In genomic region chr4:10605746-10606482, GRCh38 we compare ENCODE assay signal across 18 cellular contexts.
A peak's percentile ranks its signal among the peaks of the same experiment; 100 is the strongest.
DNase-seq lines count a peak whose midpoint lies in the region; ATAC-seq and TF ChIP-seq lines count a peak whose summit lies in the region.
"Had no signal": no experiment of that assay in that cellular context is flagged by ENCODE, and none has a peak within 500 bp of the region (broad histone marks: within the 10 kb centered on the region; RNA-seq: fewer than 3 reads in every experiment).

No MANE protein-coding gene starts in this region.

- H3K4me3 ChIP-seq in fibroblast of pulmonary artery (replicated peaks; ENCODE audit: low read depth, low read length): no peak overlapping the region
- no peak overlapping the region for H3K4me3 ChIP-seq in skeletal muscle satellite cell (ENCODE audit: low read length)
- H3K4me3 ChIP-seq: adrenal gland, colonic mucosa, HAP-1, left lung, pancreas, testis had no signal

- TF ChIP-seq CTCF in HFFc6 (IDR thresholded peaks at IDR 0.05): no peak
- no peak for TF ChIP-seq CTCF in fibroblast of pulmonary artery (IDR thresholded peaks at IDR 0.05; ENCODE audit: low read length, missing control alignments)

- H3K4me2 ChIP-seq in skeletal muscle satellite cell (ENCODE audit: low read length): peak overlapping the region; percentile 48

- DNase-seq in HFFc6 (peak; percentile 83), amniotic epithelial cell (ENCODE audit: low read depth) (peak; percentile 72), fibroblast of pulmonary artery (ENCODE audit: low read depth) (peak; percentile 28), SHP77 treated with DMSO at 0.1 percent for 48 hours (lab: John Stamatoyannopoulos, UW) (no peak), NCI-H2081 (lab: John Stamatoyannopoulos, UW) (no peak)
- DNase-seq: activated CD8-positive, alpha-beta memory T cell treated with anti-CD3 and anti-CD28 coated beads for 24 hours; adrenal gland; colonic mucosa; erythroblast; hypothalamus; left lung; pancreas; stimulated activated CD4-positive, alpha-beta T cell treated with anti-CD3 and anti-CD28 coated beads, Interleukin-4, amount 100 ng/mL, for 4 hours; testis had no signal

- peak overlapping the region; percentile 54; the same call in 1 of the 2 replicates for H3K27ac Mint-ChIP-seq in HFFc6
- H3K27ac Mint-ChIP-seq: activated T-helper 17 cell treated with anti-CD3 and anti-CD28 coated beads, Interleukin-2, amount 50 U/mL, for 72 hours had no signal

- no peak overlapping the region for H3K9ac ChIP-seq in skeletal muscle satellite cell (ENCODE audit: low read depth, low read length)

- H3K4me1 ChIP-seq in skeletal muscle satellite cell (ENCODE audit: control insufficient read depth, insufficient read depth, low read length): peaks cover 27% of the 10 kb centered on the region
- H3K4me1 ChIP-seq: adrenal gland, colonic mucosa, HAP-1, left lung, pancreas, testis had no signal

- no peaks in the 10 kb centered on the region for H3K36me3 ChIP-seq in skeletal muscle satellite cell (ENCODE audit: insufficient read depth, low read length)
- H3K36me3 ChIP-seq: adrenal gland, colonic mucosa, HAP-1, left lung, pancreas had no signal

- no peaks in the 10 kb centered on the region for H3K9me3 ChIP-seq in skeletal muscle satellite cell (replicated peaks; ENCODE audit: low read length)
- H3K9me3 ChIP-seq: adrenal gland, colonic mucosa, HAP-1, left lung, pancreas, testis had no signal

- no peak overlapping the region for H3K4me3 Mint-ChIP-seq in HFFc6
- H3K4me3 Mint-ChIP-seq: activated T-helper 17 cell treated with anti-CD3 and anti-CD28 coated beads, Interleukin-2, amount 50 U/mL, for 72 hours had no signal

- H3K4me1 Mint-ChIP-seq in HFFc6 (ENCODE audit: low read depth): peaks cover 47% of the 10 kb centered on the region
- H3K4me1 Mint-ChIP-seq: activated T-helper 17 cell treated with anti-CD3 and anti-CD28 coated beads, Interleukin-2, amount 50 U/mL, for 72 hours had no signal

- 0 out of 2 replicates have a peak, but pooled peaks cover 11% of the 10 kb centered on the region for H3K36me3 Mint-ChIP-seq in HFFc6 (ENCODE audit: low read depth)

- H3K27me3 Mint-ChIP-seq in HFFc6 (ENCODE audit: insufficient read depth): no peaks in the 10 kb centered on the region; the same call in 1 of the 2 replicates
- H3K27me3 Mint-ChIP-seq: activated T-helper 17 cell treated with anti-CD3 and anti-CD28 coated beads, Interleukin-2, amount 50 U/mL, for 72 hours had no signal

- no peak for ATAC-seq in HG03520 (IDR thresholded peaks at IDR 0.05; ENCODE audit: unreplicated experiment)
- ATAC-seq: activated T-helper 17 cell treated with anti-CD3 and anti-CD28 coated beads, Interleukin-2, amount 50 U/mL, for 72 hours; left lung; pancreas had no signal

- no peaks in the 10 kb centered on the region for H3K27me3 ChIP-seq in skeletal muscle satellite cell (ENCODE audit: control insufficient read depth, insufficient read depth, low read length)
- H3K27me3 ChIP-seq: adrenal gland, colonic mucosa, left lung, pancreas, testis had no signal

- H3K9me3 Mint-ChIP-seq in HFFc6: peaks cover 4% of the 10 kb centered on the region; the same call in 1 of the 2 replicates
- H3K9me3 Mint-ChIP-seq: activated T-helper 17 cell treated with anti-CD3 and anti-CD28 coated beads, Interleukin-2, amount 50 U/mL, for 72 hours had no signal

Comparison
In these comparisons a context has a peak if more than half of its experiments do, and no peak if none do; other contexts are left out.
1. DNase-seq: peak in HFFc6 (single experiment), amniotic epithelial cell (single experiment) and fibroblast of pulmonary artery (single experiment); none in SHP77 treated with DMSO at 0.1 percent for 48 hours (single experiment) and NCI-H2081 (0 of 2).